In genomic region chr18:77105021-77105420, GRCh38 we compare ENCODE assay signal across 11 cellular contexts. TPM values are rescaled to one million over a fixed set of nuclear protein-coding genes. Genes with fewer than 3 reads are reported as not detected.
A peak's percentile ranks its signal among the peaks of the same experiment; 100 is the strongest.
DNase-seq lines count a peak whose midpoint lies in the region; ATAC-seq and TF ChIP-seq lines count a peak whose summit lies in the region.
"Had no signal": no experiment of that assay in that cellular context is flagged by ENCODE, and none has a peak within 500 bp of the region (broad histone marks: within the 10 kb centered on the region; RNA-seq: fewer than 3 reads in every experiment).

No MANE protein-coding gene starts in this region.

- H3K4me3 ChIP-seq in ACC112 (ENCODE audit: low read depth, low read length) (peak overlapping the region; percentile 63), DND-41 (ENCODE audit: low read depth in 1 of 2, low read length in 2 of 2) (no peak overlapping the region), neural progenitor cell (no peak overlapping the region)

- H3K4me1 Mint-ChIP-seq in activated T-helper 17 cell treated with anti-CD3 and anti-CD28 coated beads, Interleukin-2, amount 50 U/mL, for 72 hours = peaks cover 73% of the 10 kb centered on the region
- peaks cover 66% of the 10 kb centered on the region for H3K4me1 Mint-ChIP-seq in memory B cell
- peaks cover 39% of the 10 kb centered on the region for H3K4me1 Mint-ChIP-seq in neural progenitor cell

- H3K9me3 ChIP-seq in DND-41 (ENCODE audit: insufficient read depth, low read length, severe bottlenecking) (no peaks in the 10 kb centered on the region), neural progenitor cell (ENCODE audit: low read depth) (no peaks in the 10 kb centered on the region)
- H3K9me3 ChIP-seq: SK-N-SH had no signal

- H2AFZ ChIP-seq in ACC112 (ENCODE audit: low read length, unreplicated experiment) = no peak overlapping the region
- no peak overlapping the region for H2AFZ ChIP-seq in DND-41 (ENCODE audit: low read depth, low read length)
- H2AFZ ChIP-seq in neural progenitor cell (replicated peaks) = no peak overlapping the region

- H3K79me2 ChIP-seq in ACC112 (ENCODE audit: control insufficient read depth, insufficient read depth, low read length, unreplicated experiment) (no peaks in the 10 kb centered on the region), DND-41 (ENCODE audit: insufficient read depth, low read length) (peaks cover 62% of the 10 kb centered on the region), neural progenitor cell (ENCODE audit: low read depth) (no peaks in the 10 kb centered on the region)

- H3K4me2 ChIP-seq in DND-41 (ENCODE audit: insufficient read depth, low read length) (no peak overlapping the region), neural progenitor cell (no peak overlapping the region)

- H3F3A ChIP-seq in neural progenitor cell (ENCODE audit: low read depth) = peaks cover 4% of the 10 kb centered on the region

- no peaks in the 10 kb centered on the region for H3K36me3 ChIP-seq in ACC112 (ENCODE audit: insufficient read depth, low read length)
- peaks cover 16% of the 10 kb centered on the region for H3K36me3 ChIP-seq in DND-41 (ENCODE audit: insufficient read depth, low read length)
- no peaks in the 10 kb centered on the region for H3K36me3 ChIP-seq in neural progenitor cell

- peak overlapping the region; percentile 81 for H3K4me3 Mint-ChIP-seq in activated T-helper 17 cell treated with anti-CD3 and anti-CD28 coated beads, Interleukin-2, amount 50 U/mL, for 72 hours
- peak overlapping the region; percentile 49 for H3K4me3 Mint-ChIP-seq in memory B cell
- H3K4me3 Mint-ChIP-seq in neural progenitor cell = no peak overlapping the region

- H3K4me1 ChIP-seq in ACC112 (ENCODE audit: control insufficient read depth, insufficient read depth, low read length, unreplicated experiment) = peaks cover 85% of the 10 kb centered on the region
- H3K4me1 ChIP-seq in DND-41 (ENCODE audit: insufficient read depth, low read length) = peaks cover 100% of the 10 kb centered on the region
- H3K4me1 ChIP-seq in neural progenitor cell = peaks cover 11% of the 10 kb centered on the region

- ATAC-seq in DND-41 (ENCODE audit: insufficient read depth, low read depth) (no peak), memory B cell (ENCODE audit: low read depth) (no peak), HG03460 (IDR thresholded peaks at IDR 0.05; ENCODE audit: unreplicated experiment) (no peak)
- ATAC-seq in activated T-helper 17 cell treated with anti-CD3 and anti-CD28 coated beads, Interleukin-2, amount 50 U/mL, for 72 hours (replicated peaks) = no peak

- TF ChIP-seq CTCF in DND-41 (IDR thresholded peaks at IDR 0.05; ENCODE audit: borderline replicate concordance, extremely low read depth, low read length, poor library complexity, severe bottlenecking) = no peak
- no peak for TF ChIP-seq CTCF in neural progenitor cell (IDR thresholded peaks at IDR 0.05)

- peaks cover 4% of the 10 kb centered on the region for H3K9me3 Mint-ChIP-seq in activated T-helper 17 cell treated with anti-CD3 and anti-CD28 coated beads, Interleukin-2, amount 50 U/mL, for 72 hours
- H3K9me3 Mint-ChIP-seq in memory B cell (peaks cover 1% of the 10 kb centered on the region), neural progenitor cell (no peaks in the 10 kb centered on the region)

- H3K27ac ChIP-seq in ACC112 (ENCODE audit: low read depth, low read length) (peak overlapping the region; percentile 98), DND-41 (ENCODE audit: low read length) (peak overlapping the region; percentile 75), caudate nucleus (ENCODE audit: low read depth, low read length) (no peak overlapping the region), neural progenitor cell (no peak overlapping the region)
- H3K27ac ChIP-seq: epithelial cell of prostate had no signal

- peak overlapping the region; percentile 75 for H3K27ac Mint-ChIP-seq in activated T-helper 17 cell treated with anti-CD3 and anti-CD28 coated beads, Interleukin-2, amount 50 U/mL, for 72 hours
- H3K27ac Mint-ChIP-seq in memory B cell (peak overlapping the region; percentile 87), neural progenitor cell (no peak overlapping the region)

- H3K27me3 Mint-ChIP-seq in activated T-helper 17 cell treated with anti-CD3 and anti-CD28 coated beads, Interleukin-2, amount 50 U/mL, for 72 hours = no peaks in the 10 kb centered on the region
- H3K27me3 Mint-ChIP-seq in memory B cell = no peaks in the 10 kb centered on the region
- no peaks in the 10 kb centered on the region for H3K27me3 Mint-ChIP-seq in neural progenitor cell (ENCODE audit: insufficient read depth, low read depth)

- no peak overlapping the region for H3K9ac ChIP-seq in DND-41 (ENCODE audit: low read depth, low read length)
- no peak overlapping the region for H3K9ac ChIP-seq in neural progenitor cell
- H3K9ac ChIP-seq: SK-N-SH had no signal

- H3K36me3 Mint-ChIP-seq in activated T-helper 17 cell treated with anti-CD3 and anti-CD28 coated beads, Interleukin-2, amount 50 U/mL, for 72 hours (ENCODE audit: low read depth) = peaks cover 83% of the 10 kb centered on the region
- H3K36me3 Mint-ChIP-seq in memory B cell (peaks cover 22% of the 10 kb centered on the region), neural progenitor cell (no peaks in the 10 kb centered on the region)

- DNase-seq in DND-41 (peak; percentile 41), memory B cell (ENCODE audit: low spot score in 2 of 2) (no peak), caudate nucleus (lab: John Stamatoyannopoulos, UW) (no peak), GOT3 (lab: John Stamatoyannopoulos, UW) (no peak), neural progenitor cell (ENCODE audit: low spot score) (no peak)
- DNase-seq: NCI-H1930, SK-N-SH had no signal

- H4K20me1 ChIP-seq in DND-41 (ENCODE audit: insufficient read depth, low read length) = no peaks in the 10 kb centered on the region
- no peaks in the 10 kb centered on the region for H4K20me1 ChIP-seq in neural progenitor cell (ENCODE audit: low read depth)

- H3K27me3 ChIP-seq in ACC112 (ENCODE audit: insufficient read depth, low read length) = no peaks in the 10 kb centered on the region
- no peaks in the 10 kb centered on the region for H3K27me3 ChIP-seq in DND-41 (ENCODE audit: insufficient read depth, low read length, poor library complexity)
- H3K27me3 ChIP-seq in neural progenitor cell = no peaks in the 10 kb centered on the region

RNA-seq across cellular contexts. Expression of gene MBP, which starts 27.6 kb away (rescaled TPM):
- 10 to 100 TPM; 55.7 to 66.5 TPM for total RNA-seq in activated T-helper 17 cell treated with anti-CD3 and anti-CD28 coated beads, Interleukin-2, amount 50 U/mL, for 72 hours
- total RNA-seq in neural progenitor cell (ENCODE audit: low replicate concordance) = 0.64 and 2.1 TPM in 2 replicates

Comparison
In these comparisons a context has a peak if more than half of its experiments do, and no peak if none do; other contexts are left out.
1. H3K27ac ChIP-seq: peak in ACC112 (single experiment) and DND-41 (single experiment); none in caudate nucleus (single experiment) and neural progenitor cell (single experiment).
2. RNA of gene MBP, which starts 27.6 kb away (total RNA-seq): 55.7 to 66.5 TPM in activated T-helper 17 cell treated with anti-CD3 and anti-CD28 coated beads, Interleukin-2, amount 50 U/mL, for 72 hours; 0.64 to 2.1 TPM in neural progenitor cell; every median in the first group is over 10 times any median in the second.